In the genomic region with DNA sequence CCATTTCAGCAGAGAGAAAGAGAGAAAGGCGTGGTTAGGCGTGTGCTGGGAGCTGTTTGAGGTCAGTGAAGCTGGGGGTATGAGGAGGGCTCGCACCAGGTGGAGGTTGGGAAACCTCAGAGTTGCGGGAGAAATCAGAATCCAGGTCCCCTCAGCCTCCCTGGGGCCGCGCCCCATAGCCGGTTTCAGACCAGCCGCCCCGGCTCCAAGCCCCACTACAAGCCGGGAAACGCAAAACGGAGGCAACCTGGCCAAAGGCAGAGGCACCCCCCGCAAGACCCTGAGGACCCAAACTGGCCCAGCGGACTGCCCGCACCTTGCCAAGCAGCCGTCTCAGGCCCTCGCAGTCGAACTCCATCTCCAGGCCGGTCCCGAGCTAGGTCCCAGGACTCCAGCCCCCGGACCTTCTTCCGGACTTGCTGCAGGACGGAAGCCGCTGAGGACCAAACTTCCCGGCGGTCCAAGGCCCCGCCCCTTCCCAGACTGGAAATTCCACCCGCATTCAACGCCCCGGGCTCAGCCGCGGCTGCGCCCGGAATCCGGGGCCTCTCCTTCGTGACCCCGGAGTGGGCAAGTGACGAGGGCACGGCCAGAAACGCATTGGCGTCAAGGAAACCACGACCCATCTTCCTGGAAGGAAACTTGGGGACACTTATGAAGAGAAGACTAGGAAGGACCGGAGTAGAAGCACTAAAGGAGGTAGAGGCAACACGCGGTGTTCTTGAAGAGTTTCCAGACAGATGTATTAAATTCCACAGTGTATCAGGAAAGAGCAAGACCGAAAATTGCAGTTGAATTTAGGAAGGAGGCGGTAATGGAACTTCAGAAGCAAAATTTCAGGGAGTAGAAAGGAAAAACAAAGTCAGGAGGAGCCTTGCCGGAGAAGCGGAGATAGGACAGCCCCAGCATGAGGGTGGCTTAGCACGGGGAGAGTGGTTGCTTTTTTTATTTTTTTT, we compare ENCODE assay signal across 1 cellular context.
TF ChIP-seq lines count a peak whose summit lies in the region.

TSS of gene UEVLD (minus strand) at position 438 of the 956 bp plus-strand sequence. CDS start at position 358, 80 bp downstream.

TF ChIP-seq in WTC11, 78 proteins besides CTCF, POLR2A, EP300 and RAD21 (continued from another document and continues in another):
- TF ChIP-seq ZNF425 (CRISPR knock-in tag; conservative IDR thresholded peaks at IDR 0.05) (no peak), CREM (CRISPR knock-in tag; IDR thresholded peaks at IDR 0.05) (peak; percentile 74; the same call in 1 of the 2 replicates), NFYB (CRISPR knock-in tag; conservative IDR thresholded peaks at IDR 0.05; ENCODE audit: low read depth) (no peak), ZNF219 (CRISPR knock-in tag; IDR thresholded peaks at IDR 0.05; ENCODE audit: borderline replicate concordance) (no peak), GTF2I (CRISPR knock-in tag; conservative IDR thresholded peaks at IDR 0.05) (no peak), ATF3 (CRISPR knock-in tag; conservative IDR thresholded peaks at IDR 0.05) (no peak), HMGXB4 (CRISPR knock-in tag; IDR thresholded peaks at IDR 0.05) (peak; percentile 60; the same call in 1 of the 2 replicates), JUN (CRISPR knock-in tag; IDR thresholded peaks at IDR 0.05) (no peak), FOXJ3 (CRISPR knock-in tag; IDR thresholded peaks at IDR 0.05; ENCODE audit: borderline replicate concordance) (no peak), E2F4 (CRISPR knock-in tag; IDR thresholded peaks at IDR 0.05; ENCODE audit: borderline replicate concordance, low read depth) (no peak), GABPB1 (CRISPR knock-in tag; IDR thresholded peaks at IDR 0.05) (peak; percentile 52; the same call in 1 of the 2 replicates), IRF2 (CRISPR knock-in tag; IDR thresholded peaks at IDR 0.05; ENCODE audit: borderline replicate concordance, low read depth) (no peak), ZNF532 (CRISPR knock-in tag; IDR thresholded peaks at IDR 0.05; ENCODE audit: borderline replicate concordance) (no peak), TEAD4 (CRISPR knock-in tag; IDR thresholded peaks at IDR 0.05) (no peak), ZNF396 (CRISPR knock-in tag; IDR thresholded peaks at IDR 0.05; ENCODE audit: borderline replicate concordance) (no peak), GRHL2 (CRISPR knock-in tag; IDR thresholded peaks at IDR 0.05; ENCODE audit: insufficient replicate concordance, severe bottlenecking) (no peak), NFATC4 (CRISPR knock-in tag; IDR thresholded peaks at IDR 0.05) (no peak), MXD4 (CRISPR knock-in tag; IDR thresholded peaks at IDR 0.05; ENCODE audit: borderline replicate concordance) (no peak), STAT6 (CRISPR knock-in tag; conservative IDR thresholded peaks at IDR 0.05; ENCODE audit: low read depth) (no peak), TEAD1 (CRISPR knock-in tag; IDR thresholded peaks at IDR 0.05) (peak; percentile 57), KAT7 (CRISPR knock-in tag; IDR thresholded peaks at IDR 0.05; ENCODE audit: borderline replicate concordance) (no peak), JAZF1 (CRISPR knock-in tag; IDR thresholded peaks at IDR 0.05) (no peak), SMAD3 (CRISPR knock-in tag; IDR thresholded peaks at IDR 0.05; ENCODE audit: borderline replicate concordance) (peak; percentile 53; the same call in 1 of the 2 replicates)
- TF ChIP-seq, protein P1, sequence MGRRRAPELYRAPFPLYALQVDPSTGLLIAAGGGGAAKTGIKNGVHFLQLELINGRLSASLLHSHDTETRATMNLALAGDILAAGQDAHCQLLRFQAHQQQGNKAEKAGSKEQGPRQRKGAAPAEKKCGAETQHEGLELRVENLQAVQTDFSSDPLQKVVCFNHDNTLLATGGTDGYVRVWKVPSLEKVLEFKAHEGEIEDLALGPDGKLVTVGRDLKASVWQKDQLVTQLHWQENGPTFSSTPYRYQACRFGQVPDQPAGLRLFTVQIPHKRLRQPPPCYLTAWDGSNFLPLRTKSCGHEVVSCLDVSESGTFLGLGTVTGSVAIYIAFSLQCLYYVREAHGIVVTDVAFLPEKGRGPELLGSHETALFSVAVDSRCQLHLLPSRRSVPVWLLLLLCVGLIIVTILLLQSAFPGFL (CRISPR knock-in tag; IDR thresholded peaks at IDR 0.05; ENCODE audit: borderline replicate concordance): no peak
- TF ChIP-seq, protein P2, sequence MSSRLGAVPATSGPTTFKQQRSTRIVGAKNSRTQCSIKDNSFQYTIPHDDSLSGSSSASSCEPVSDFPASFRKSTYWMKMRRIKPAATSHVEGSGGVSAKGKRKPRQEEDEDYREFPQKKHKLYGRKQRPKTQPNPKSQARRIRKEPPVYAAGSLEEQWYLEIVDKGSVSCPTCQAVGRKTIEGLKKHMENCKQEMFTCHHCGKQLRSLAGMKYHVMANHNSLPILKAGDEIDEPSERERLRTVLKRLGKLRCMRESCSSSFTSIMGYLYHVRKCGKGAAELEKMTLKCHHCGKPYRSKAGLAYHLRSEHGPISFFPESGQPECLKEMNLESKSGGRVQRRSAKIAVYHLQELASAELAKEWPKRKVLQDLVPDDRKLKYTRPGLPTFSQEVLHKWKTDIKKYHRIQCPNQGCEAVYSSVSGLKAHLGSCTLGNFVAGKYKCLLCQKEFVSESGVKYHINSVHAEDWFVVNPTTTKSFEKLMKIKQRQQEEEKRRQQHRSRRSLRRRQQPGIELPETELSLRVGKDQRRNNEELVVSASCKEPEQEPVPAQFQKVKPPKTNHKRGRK (CRISPR knock-in tag; IDR thresholded peaks at IDR 0.05; ENCODE audit: borderline replicate concordance): no peak
- TF ChIP-seq, protein P3, sequence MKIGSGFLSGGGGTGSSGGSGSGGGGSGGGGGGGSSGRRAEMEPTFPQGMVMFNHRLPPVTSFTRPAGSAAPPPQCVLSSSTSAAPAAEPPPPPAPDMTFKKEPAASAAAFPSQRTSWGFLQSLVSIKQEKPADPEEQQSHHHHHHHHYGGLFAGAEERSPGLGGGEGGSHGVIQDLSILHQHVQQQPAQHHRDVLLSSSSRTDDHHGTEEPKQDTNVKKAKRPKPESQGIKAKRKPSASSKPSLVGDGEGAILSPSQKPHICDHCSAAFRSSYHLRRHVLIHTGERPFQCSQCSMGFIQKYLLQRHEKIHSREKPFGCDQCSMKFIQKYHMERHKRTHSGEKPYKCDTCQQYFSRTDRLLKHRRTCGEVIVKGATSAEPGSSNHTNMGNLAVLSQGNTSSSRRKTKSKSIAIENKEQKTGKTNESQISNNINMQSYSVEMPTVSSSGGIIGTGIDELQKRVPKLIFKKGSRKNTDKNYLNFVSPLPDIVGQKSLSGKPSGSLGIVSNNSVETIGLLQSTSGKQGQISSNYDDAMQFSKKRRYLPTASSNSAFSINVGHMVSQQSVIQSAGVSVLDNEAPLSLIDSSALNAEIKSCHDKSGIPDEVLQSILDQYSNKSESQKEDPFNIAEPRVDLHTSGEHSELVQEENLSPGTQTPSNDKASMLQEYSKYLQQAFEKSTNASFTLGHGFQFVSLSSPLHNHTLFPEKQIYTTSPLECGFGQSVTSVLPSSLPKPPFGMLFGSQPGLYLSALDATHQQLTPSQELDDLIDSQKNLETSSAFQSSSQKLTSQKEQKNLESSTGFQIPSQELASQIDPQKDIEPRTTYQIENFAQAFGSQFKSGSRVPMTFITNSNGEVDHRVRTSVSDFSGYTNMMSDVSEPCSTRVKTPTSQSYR (CRISPR knock-in tag; IDR thresholded peaks at IDR 0.05): 0 out of 2 replicates have a peak, but pooled peaks have one; percentile 41
- TF ChIP-seq, protein P4, sequence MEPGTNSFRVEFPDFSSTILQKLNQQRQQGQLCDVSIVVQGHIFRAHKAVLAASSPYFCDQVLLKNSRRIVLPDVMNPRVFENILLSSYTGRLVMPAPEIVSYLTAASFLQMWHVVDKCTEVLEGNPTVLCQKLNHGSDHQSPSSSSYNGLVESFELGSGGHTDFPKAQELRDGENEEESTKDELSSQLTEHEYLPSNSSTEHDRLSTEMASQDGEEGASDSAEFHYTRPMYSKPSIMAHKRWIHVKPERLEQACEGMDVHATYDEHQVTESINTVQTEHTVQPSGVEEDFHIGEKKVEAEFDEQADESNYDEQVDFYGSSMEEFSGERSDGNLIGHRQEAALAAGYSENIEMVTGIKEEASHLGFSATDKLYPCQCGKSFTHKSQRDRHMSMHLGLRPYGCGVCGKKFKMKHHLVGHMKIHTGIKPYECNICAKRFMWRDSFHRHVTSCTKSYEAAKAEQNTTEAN (CRISPR knock-in tag; IDR thresholded peaks at IDR 0.05): no peak
